ENCODE assay signal across 1 cellular context in the genomic region with DNA sequence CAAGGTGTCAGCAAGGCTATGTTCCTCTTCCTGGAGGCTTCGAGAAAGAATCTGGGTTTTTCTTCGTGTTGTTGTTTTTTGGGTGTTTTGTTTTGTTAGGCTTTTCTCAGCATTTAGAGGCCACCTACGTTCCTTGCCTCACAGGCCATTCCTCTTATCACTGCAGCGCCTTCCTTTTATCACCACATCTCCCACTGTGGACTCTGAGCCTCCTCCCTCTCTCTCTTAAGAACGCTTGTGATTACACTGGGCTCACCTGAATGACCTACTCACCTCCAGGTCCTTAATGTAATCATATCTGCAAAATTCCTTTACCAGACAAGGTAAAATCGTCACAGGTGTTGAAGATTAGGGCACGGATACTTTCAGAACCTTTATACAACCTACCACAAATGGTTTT.
TF ChIP-seq lines count a peak whose summit lies in the region.

No MANE protein-coding gene starts in this region.

TF ChIP-seq in H1, 55 proteins besides CTCF, POLR2A, EP300 and RAD21:
- no peak for TF ChIP-seq CBX5 (IDR thresholded peaks at IDR 0.05; ENCODE audit: low read depth, low read length)
- no peak for TF ChIP-seq TCF12 (IDR thresholded peaks at IDR 0.05; ENCODE audit: low read depth, low read length)
- TF ChIP-seq EGR1 (IDR thresholded peaks at IDR 0.05; ENCODE audit: borderline replicate concordance, low read depth, low read length) = no peak
- no peak for TF ChIP-seq FOSL1 (IDR thresholded peaks at IDR 0.05; ENCODE audit: insufficient read depth, low read depth, low read length)
- TF ChIP-seq, protein P1, sequence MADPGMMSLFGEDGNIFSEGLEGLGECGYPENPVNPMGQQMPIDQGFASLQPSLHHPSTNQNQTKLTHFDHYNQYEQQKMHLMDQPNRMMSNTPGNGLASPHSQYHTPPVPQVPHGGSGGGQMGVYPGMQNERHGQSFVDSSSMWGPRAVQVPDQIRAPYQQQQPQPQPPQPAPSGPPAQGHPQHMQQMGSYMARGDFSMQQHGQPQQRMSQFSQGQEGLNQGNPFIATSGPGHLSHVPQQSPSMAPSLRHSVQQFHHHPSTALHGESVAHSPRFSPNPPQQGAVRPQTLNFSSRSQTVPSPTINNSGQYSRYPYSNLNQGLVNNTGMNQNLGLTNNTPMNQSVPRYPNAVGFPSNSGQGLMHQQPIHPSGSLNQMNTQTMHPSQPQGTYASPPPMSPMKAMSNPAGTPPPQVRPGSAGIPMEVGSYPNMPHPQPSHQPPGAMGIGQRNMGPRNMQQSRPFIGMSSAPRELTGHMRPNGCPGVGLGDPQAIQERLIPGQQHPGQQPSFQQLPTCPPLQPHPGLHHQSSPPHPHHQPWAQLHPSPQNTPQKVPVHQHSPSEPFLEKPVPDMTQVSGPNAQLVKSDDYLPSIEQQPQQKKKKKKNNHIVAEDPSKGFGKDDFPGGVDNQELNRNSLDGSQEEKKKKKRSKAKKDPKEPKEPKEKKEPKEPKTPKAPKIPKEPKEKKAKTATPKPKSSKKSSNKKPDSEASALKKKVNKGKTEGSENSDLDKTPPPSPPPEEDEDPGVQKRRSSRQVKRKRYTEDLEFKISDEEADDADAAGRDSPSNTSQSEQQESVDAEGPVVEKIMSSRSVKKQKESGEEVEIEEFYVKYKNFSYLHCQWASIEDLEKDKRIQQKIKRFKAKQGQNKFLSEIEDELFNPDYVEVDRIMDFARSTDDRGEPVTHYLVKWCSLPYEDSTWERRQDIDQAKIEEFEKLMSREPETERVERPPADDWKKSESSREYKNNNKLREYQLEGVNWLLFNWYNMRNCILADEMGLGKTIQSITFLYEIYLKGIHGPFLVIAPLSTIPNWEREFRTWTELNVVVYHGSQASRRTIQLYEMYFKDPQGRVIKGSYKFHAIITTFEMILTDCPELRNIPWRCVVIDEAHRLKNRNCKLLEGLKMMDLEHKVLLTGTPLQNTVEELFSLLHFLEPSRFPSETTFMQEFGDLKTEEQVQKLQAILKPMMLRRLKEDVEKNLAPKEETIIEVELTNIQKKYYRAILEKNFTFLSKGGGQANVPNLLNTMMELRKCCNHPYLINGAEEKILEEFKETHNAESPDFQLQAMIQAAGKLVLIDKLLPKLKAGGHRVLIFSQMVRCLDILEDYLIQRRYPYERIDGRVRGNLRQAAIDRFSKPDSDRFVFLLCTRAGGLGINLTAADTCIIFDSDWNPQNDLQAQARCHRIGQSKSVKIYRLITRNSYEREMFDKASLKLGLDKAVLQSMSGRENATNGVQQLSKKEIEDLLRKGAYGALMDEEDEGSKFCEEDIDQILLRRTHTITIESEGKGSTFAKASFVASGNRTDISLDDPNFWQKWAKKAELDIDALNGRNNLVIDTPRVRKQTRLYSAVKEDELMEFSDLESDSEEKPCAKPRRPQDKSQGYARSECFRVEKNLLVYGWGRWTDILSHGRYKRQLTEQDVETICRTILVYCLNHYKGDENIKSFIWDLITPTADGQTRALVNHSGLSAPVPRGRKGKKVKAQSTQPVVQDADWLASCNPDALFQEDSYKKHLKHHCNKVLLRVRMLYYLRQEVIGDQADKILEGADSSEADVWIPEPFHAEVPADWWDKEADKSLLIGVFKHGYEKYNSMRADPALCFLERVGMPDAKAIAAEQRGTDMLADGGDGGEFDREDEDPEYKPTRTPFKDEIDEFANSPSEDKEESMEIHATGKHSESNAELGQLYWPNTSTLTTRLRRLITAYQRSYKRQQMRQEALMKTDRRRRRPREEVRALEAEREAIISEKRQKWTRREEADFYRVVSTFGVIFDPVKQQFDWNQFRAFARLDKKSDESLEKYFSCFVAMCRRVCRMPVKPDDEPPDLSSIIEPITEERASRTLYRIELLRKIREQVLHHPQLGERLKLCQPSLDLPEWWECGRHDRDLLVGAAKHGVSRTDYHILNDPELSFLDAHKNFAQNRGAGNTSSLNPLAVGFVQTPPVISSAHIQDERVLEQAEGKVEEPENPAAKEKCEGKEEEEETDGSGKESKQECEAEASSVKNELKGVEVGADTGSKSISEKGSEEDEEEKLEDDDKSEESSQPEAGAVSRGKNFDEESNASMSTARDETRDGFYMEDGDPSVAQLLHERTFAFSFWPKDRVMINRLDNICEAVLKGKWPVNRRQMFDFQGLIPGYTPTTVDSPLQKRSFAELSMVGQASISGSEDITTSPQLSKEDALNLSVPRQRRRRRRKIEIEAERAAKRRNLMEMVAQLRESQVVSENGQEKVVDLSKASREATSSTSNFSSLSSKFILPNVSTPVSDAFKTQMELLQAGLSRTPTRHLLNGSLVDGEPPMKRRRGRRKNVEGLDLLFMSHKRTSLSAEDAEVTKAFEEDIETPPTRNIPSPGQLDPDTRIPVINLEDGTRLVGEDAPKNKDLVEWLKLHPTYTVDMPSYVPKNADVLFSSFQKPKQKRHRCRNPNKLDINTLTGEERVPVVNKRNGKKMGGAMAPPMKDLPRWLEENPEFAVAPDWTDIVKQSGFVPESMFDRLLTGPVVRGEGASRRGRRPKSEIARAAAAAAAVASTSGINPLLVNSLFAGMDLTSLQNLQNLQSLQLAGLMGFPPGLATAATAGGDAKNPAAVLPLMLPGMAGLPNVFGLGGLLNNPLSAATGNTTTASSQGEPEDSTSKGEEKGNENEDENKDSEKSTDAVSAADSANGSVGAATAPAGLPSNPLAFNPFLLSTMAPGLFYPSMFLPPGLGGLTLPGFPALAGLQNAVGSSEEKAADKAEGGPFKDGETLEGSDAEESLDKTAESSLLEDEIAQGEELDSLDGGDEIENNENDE (IDR thresholded peaks at IDR 0.05; ENCODE audit: insufficient replicate concordance, low read length) = no peak
- TF ChIP-seq EZH2 (IDR thresholded peaks at IDR 0.05; ENCODE audit: low read depth, low read length, severe bottlenecking) = no peak
- TF ChIP-seq, protein P2, sequence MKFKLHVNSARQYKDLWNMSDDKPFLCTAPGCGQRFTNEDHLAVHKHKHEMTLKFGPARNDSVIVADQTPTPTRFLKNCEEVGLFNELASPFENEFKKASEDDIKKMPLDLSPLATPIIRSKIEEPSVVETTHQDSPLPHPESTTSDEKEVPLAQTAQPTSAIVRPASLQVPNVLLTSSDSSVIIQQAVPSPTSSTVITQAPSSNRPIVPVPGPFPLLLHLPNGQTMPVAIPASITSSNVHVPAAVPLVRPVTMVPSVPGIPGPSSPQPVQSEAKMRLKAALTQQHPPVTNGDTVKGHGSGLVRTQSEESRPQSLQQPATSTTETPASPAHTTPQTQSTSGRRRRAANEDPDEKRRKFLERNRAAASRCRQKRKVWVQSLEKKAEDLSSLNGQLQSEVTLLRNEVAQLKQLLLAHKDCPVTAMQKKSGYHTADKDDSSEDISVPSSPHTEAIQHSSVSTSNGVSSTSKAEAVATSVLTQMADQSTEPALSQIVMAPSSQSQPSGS (IDR thresholded peaks at IDR 0.05; ENCODE audit: low read length) = no peak
- no peak for TF ChIP-seq GABPA (IDR thresholded peaks at IDR 0.05; ENCODE audit: borderline replicate concordance, insufficient read depth, low read length)
- TF ChIP-seq POU5F1 (IDR thresholded peaks at IDR 0.05; ENCODE audit: low read depth, low read length) = no peak
- no peak for TF ChIP-seq SUZ12 (IDR thresholded peaks at IDR 0.05; ENCODE audit: low read length)
- no peak for TF ChIP-seq CEBPB (IDR thresholded peaks at IDR 0.05; ENCODE audit: low read depth, low read length)
- TF ChIP-seq BCL11A (IDR thresholded peaks at IDR 0.05; ENCODE audit: low read depth in 2 of 2, low read length in 2 of 2) = no peak
- no peak for TF ChIP-seq MAFK (IDR thresholded peaks at IDR 0.05; ENCODE audit: low read depth, low read length)
- TF ChIP-seq GTF2F1 (IDR thresholded peaks at IDR 0.05; ENCODE audit: borderline replicate concordance, low read depth, low read length) = no peak
- no peak for TF ChIP-seq RNF2 (IDR thresholded peaks at IDR 0.05; ENCODE audit: borderline replicate concordance, low read depth, low read length, missing control alignments, poor library complexity, severe bottlenecking)
- no peak for TF ChIP-seq HDAC6 (IDR thresholded peaks at IDR 0.05; ENCODE audit: low read depth, low read length)
- no peak for TF ChIP-seq SRF (IDR thresholded peaks at IDR 0.05; ENCODE audit: low read depth, low read length)
- no peak for TF ChIP-seq TAF1 (IDR thresholded peaks at IDR 0.05; ENCODE audit: low read depth, low read length)
- TF ChIP-seq RFX5 (IDR thresholded peaks at IDR 0.05; ENCODE audit: borderline replicate concordance, low read depth, low read length) = no peak
